In genomic region chr3:16307832-16308531, GRCh38 we compare ENCODE assay signal across 1 cellular context.
TF ChIP-seq lines count a peak whose summit lies in the region.

No MANE protein-coding gene starts in this region.

TF ChIP-seq in HEK293, 187 proteins besides CTCF, POLR2A, EP300 and RAD21 (continued from another document):
- TF ChIP-seq ZNF404 (tag by site-specific recombination; IDR thresholded peaks at IDR 0.05) (no peak), ZNF660 (tag by site-specific recombination; IDR thresholded peaks at IDR 0.05) (no peak), ATF2 (tag by site-specific recombination; IDR thresholded peaks at IDR 0.05; ENCODE audit: low read depth) (peak; percentile 44; the same call in 1 of the 2 replicates), IKZF3 (tag by site-specific recombination; IDR thresholded peaks at IDR 0.05) (no peak), PATZ1 (tag by site-specific recombination; IDR thresholded peaks at IDR 0.05) (no peak), ZFP3 (tag by site-specific recombination; IDR thresholded peaks at IDR 0.05; ENCODE audit: low read depth) (no peak), ZNF664 (tag by site-specific recombination; IDR thresholded peaks at IDR 0.05) (0 out of 2 replicates have a peak, but pooled peaks have one; percentile 22)
